ENCODE assay signal across 23 cellular contexts in genomic region chr1:30722175-30722537, GRCh38. TPM values are rescaled to one million over a fixed set of nuclear protein-coding genes. Genes with fewer than 3 reads are reported as not detected.
DNase-seq lines count a peak whose midpoint lies in the region; ATAC-seq and TF ChIP-seq lines count a peak whose summit lies in the region.
"Had no signal": no experiment of that assay in that cellular context is flagged by ENCODE, and none has a peak within 500 bp of the region (broad histone marks: within the 10 kb centered on the region; RNA-seq: fewer than 3 reads in every experiment).

No MANE protein-coding gene starts in this region.

- peak overlapping the region; percentile 24 for H3K27ac ChIP-seq in CD8-positive, alpha-beta memory T cell (ENCODE audit: low read depth, low read length)
- H3K27ac ChIP-seq in sigmoid colon: no peak overlapping the region
- H3K27ac ChIP-seq: C4-2B, psoas muscle, transverse colon had no signal

- peak overlapping the region in 3 of 8 donors; percentile 3 to 64 (median 9) for H3K27ac Mint-ChIP-seq in CD8-positive, alpha-beta memory T cell
- H3K27ac Mint-ChIP-seq: activated CD8-positive, alpha-beta T cell treated with anti-CD3 and anti-CD28 coated beads, Interleukin-2, amount 10 ng/mL, durations not matched to agents 7 days and 5 days; activated naive CD8-positive, alpha-beta T cell treated with anti-CD3 and anti-CD28 coated beads, Interleukin-2, amount 10 ng/mL, durations not matched to agents 7 days and 5 days; dendritic cell treated with granulocyte-macrophage colony-stimulating factor and Interleukin-4, amounts not matched to agents 40 ng/mL and 50 ng/mL, for 4 days; T-helper 1 cell treated with Interleukin-12 subunit alpha and Interleukin-12 subunit beta and Interleukin-4 antibody, amounts not matched to agents 30 μg/mL and 1 μg/mL, for 36 hours had no signal

- peaks cover 24% of the 10 kb centered on the region for H3K36me3 ChIP-seq in CD8-positive, alpha-beta memory T cell (ENCODE audit: insufficient read depth, low read length)
- H3K36me3 ChIP-seq in mucosa of descending colon (ENCODE audit: low read depth) (no peaks in the 10 kb centered on the region), MG63 (no peaks in the 10 kb centered on the region), sigmoid colon (peaks cover 0 to 4% (median 0%) of the 10 kb centered on the region in 4 donors)
- H3K36me3 ChIP-seq: transverse colon had no signal

- H3K9me3 Mint-ChIP-seq in CD8-positive, alpha-beta memory T cell: no peaks in the 10 kb centered on the region
- H3K9me3 Mint-ChIP-seq: activated naive CD8-positive, alpha-beta T cell treated with anti-CD3 and anti-CD28 coated beads, Interleukin-2, amount 10 ng/mL, durations not matched to agents 7 days and 5 days; dendritic cell treated with granulocyte-macrophage colony-stimulating factor and Interleukin-4, amounts not matched to agents 40 ng/mL and 50 ng/mL, for 4 days; T-helper 1 cell treated with Interleukin-12 subunit alpha and Interleukin-12 subunit beta and Interleukin-4 antibody, amounts not matched to agents 30 μg/mL and 1 μg/mL, for 36 hours had no signal

- 28 to 65% methylated on average over 5 of the region's 5 CpGs for WGBS in sigmoid colon, 2 donors

- POLR2A ChIA-PET in CD8-positive, alpha-beta memory T cell (lab: Charles Lee): no interaction called here

- H3K36me3 Mint-ChIP-seq in CD8-positive, alpha-beta memory T cell: peaks cover 0 to 44% (median 0%) of the 10 kb centered on the region in 3 donors
- H3K36me3 Mint-ChIP-seq: activated naive CD8-positive, alpha-beta T cell treated with anti-CD3 and anti-CD28 coated beads, Interleukin-2, amount 10 ng/mL, durations not matched to agents 7 days and 5 days had no signal

- no peak overlapping the region for H3K4me3 ChIP-seq in CD8-positive, alpha-beta memory T cell (ENCODE audit: low read length)
- H3K4me3 ChIP-seq in mucosa of descending colon (no peak overlapping the region), MG63 (no peak overlapping the region), sigmoid colon (no peak overlapping the region)
- H3K4me3 ChIP-seq: psoas muscle, transverse colon had no signal

- H3K4me1 ChIP-seq in CD8-positive, alpha-beta memory T cell (ENCODE audit: insufficient read depth, low read length): peaks cover 26% of the 10 kb centered on the region
- H3K4me1 ChIP-seq in mucosa of descending colon (ENCODE audit: low read depth): peaks cover 13% of the 10 kb centered on the region
- H3K4me1 ChIP-seq in sigmoid colon: peaks cover 0 to 14% (median 9%) of the 10 kb centered on the region in 4 donors

- no peak for TF ChIP-seq EP300 in sigmoid colon (IDR thresholded peaks at IDR 0.05)

- CTCF ChIA-PET in CD8-positive, alpha-beta memory T cell (lab: Charles Lee): interaction anchor here (3.9 to 19.6 kb wide), 2 partner anchors 38 to 61 kb away, joined by 37 to 525 read pairs; no protein-coding TSS in a partner anchor

- DNase-seq in DMS53 (lab: John Stamatoyannopoulos, UW) (peak; percentile 37), DMS53 treated with DMSO at 0.1 percent for 48 hours (lab: John Stamatoyannopoulos, UW; ENCODE audit: unreplicated experiment) (no peak), NCI-H69 (lab: John Stamatoyannopoulos, UW) (peak; percentile 65), mucosa of descending colon (peak in 2 of 3 donors; percentile 57 to 64), MG63 (no peak), sigmoid colon (no peak), NCI-H446 treated with DMSO at 0.1 percent for 48 hours (lab: John Stamatoyannopoulos, UW) (no peak)
- DNase-seq in CD8-positive, alpha-beta memory T cell: no peak
- DNase-seq: activated CD8-positive, alpha-beta T cell treated with anti-CD3 and anti-CD28 coated beads, Interleukin-2, amount 10 ng/mL, durations not matched to agents 7 days and 5 days; activated naive CD8-positive, alpha-beta T cell treated with anti-CD3 and anti-CD28 coated beads, Interleukin-2, amount 10 ng/mL, durations not matched to agents 7 days and 5 days; foreskin fibroblast; H7; KG1; NCI-H1048; SIG-M5; stimulated activated CD4-positive, alpha-beta T cell treated with anti-CD3 and anti-CD28 coated beads, Interleukin-12 subunit alpha, Interleukin-12 subunit beta, amount 100 ng/mL, for 4 hours; transverse colon had no signal

- no peaks in the 10 kb centered on the region for H3K27me3 Mint-ChIP-seq in CD8-positive, alpha-beta memory T cell
- H3K27me3 Mint-ChIP-seq: activated naive CD8-positive, alpha-beta T cell treated with anti-CD3 and anti-CD28 coated beads, Interleukin-2, amount 10 ng/mL, durations not matched to agents 7 days and 5 days had no signal

- no peaks in the 10 kb centered on the region for H3K9me3 ChIP-seq in CD8-positive, alpha-beta memory T cell (ENCODE audit: low read length)
- H3K9me3 ChIP-seq in mucosa of descending colon (no peaks in the 10 kb centered on the region), MG63 (no peaks in the 10 kb centered on the region), sigmoid colon (no peaks in the 10 kb centered on the region)
- H3K9me3 ChIP-seq: psoas muscle, transverse colon had no signal

- TF ChIP-seq CTCF in mucosa of descending colon (IDR thresholded peaks at IDR 0.05): no peak
- no peak for TF ChIP-seq CTCF in sigmoid colon (IDR thresholded peaks at IDR 0.05)

- ATAC-seq in mucosa of descending colon: no peak
- ATAC-seq: activated CD8-positive, alpha-beta T cell treated with anti-CD3 and anti-CD28 coated beads, Interleukin-2, amount 10 ng/mL, durations not matched to agents 7 days and 5 days; psoas muscle had no signal

- H3K4me3 Mint-ChIP-seq in CD8-positive, alpha-beta memory T cell: peak overlapping the region in 1 of 7 donors; percentile 37
- H3K4me3 Mint-ChIP-seq: activated CD8-positive, alpha-beta T cell treated with anti-CD3 and anti-CD28 coated beads, Interleukin-2, amount 10 ng/mL, durations not matched to agents 7 days and 5 days; activated naive CD8-positive, alpha-beta T cell treated with anti-CD3 and anti-CD28 coated beads, Interleukin-2, amount 10 ng/mL, durations not matched to agents 7 days and 5 days; dendritic cell treated with granulocyte-macrophage colony-stimulating factor and Interleukin-4, amounts not matched to agents 40 ng/mL and 50 ng/mL, for 4 days; neural crest cell; T-helper 1 cell treated with Interleukin-12 subunit alpha and Interleukin-12 subunit beta and Interleukin-4 antibody, amounts not matched to agents 30 μg/mL and 1 μg/mL, for 36 hours had no signal

- H3K27me3 ChIP-seq in CD8-positive, alpha-beta memory T cell (ENCODE audit: insufficient read depth, low read length, poor library complexity, severe bottlenecking): no peaks in the 10 kb centered on the region
- H3K27me3 ChIP-seq in MG63 (no peaks in the 10 kb centered on the region), sigmoid colon (no peaks in the 10 kb centered on the region)
- H3K27me3 ChIP-seq: transverse colon had no signal

- peaks cover 23 to 61% (median 35%) of the 10 kb centered on the region in 3 donors for H3K4me1 Mint-ChIP-seq in CD8-positive, alpha-beta memory T cell

- intact Hi-C loops in mucosa of descending colon (cut with DNase I, micrococcal nuclease) (loop anchor here in 1 of 2 donors (5.0 kb wide), 1 partner anchor 55 kb away; no protein-coding TSS in a partner anchor), sigmoid colon (cut with DNase I) (no loop called here)

- TF ChIP-seq POLR2A in sigmoid colon (IDR thresholded peaks at IDR 0.05): no peak

RNA-seq across cellular contexts. Expression of gene MATN1, which starts 1.2 kb away (rescaled TPM):
- under 1 TPM; 0.59 to 0.91 TPM for total RNA-seq in CD8-positive, alpha-beta memory T cell
- not detected for polyA plus RNA-seq in CD8-positive, alpha-beta memory T cell
- total RNA-seq in mucosa of descending colon (under 1 TPM in 1 of 3 donors, not detected in 2; 0.22 TPM), sigmoid colon (under 1 TPM in 2 of 4 donors, not detected in 2; 0.36 to 0.54 TPM)
- total RNA-seq in MG63 (2014; rRNA removed; shearing (Covaris generic); ENCODE audit: low replicate concordance): not detected in 2 replicates
- polyA plus RNA-seq in sigmoid colon: under 1 TPM in 1 of 3 donors, not detected in 2; 0.09 TPM
- total RNA-seq: A172; activated CD8-positive, alpha-beta T cell treated with anti-CD3 and anti-CD28 coated beads, Interleukin-2, amount 10 ng/mL, durations not matched to agents 7 days and 5 days; psoas muscle; transverse colon had no signal

RNA-seq across cellular contexts. Expression of gene LAPTM5, which starts 35.4 kb away (rescaled TPM):
- total RNA-seq in CD8-positive, alpha-beta memory T cell: 100 to 1,000 TPM; 204 to 206 TPM
- polyA plus RNA-seq in CD8-positive, alpha-beta memory T cell: 589 TPM
- 10 to 100 TPM; 24.1 to 71.1 (median 48.1) TPM for total RNA-seq in mucosa of descending colon
- 0.30 TPM in 1 of 2 replicates, not detected in the other for total RNA-seq in MG63 (2014; rRNA removed; shearing (Covaris generic); ENCODE audit: low replicate concordance)
- 10 to 100 TPM; 30.2 to 49.6 (median 42.8) TPM for total RNA-seq in sigmoid colon
- polyA plus RNA-seq in sigmoid colon: 100 to 1,000 TPM in 2 of 3 donors, 10 to 100 TPM in 1; 35.4 to 219 (median 132) TPM
- total RNA-seq: A172 had no signal

Comparison
In these comparisons a context has a peak if more than half of its experiments do, and no peak if none do; other contexts are left out.
1. DNase-seq: peak in DMS53 (single experiment), NCI-H69 (single experiment) and mucosa of descending colon (2 of 3); none in DMS53 treated with DMSO at 0.1 percent for 48 hours (single experiment), CD8-positive, alpha-beta memory T cell (0 of 5), MG63 (single experiment), sigmoid colon (single experiment) and NCI-H446 treated with DMSO at 0.1 percent for 48 hours (single experiment).
2. RNA of gene LAPTM5, which starts 35.4 kb away (total RNA-seq): 204 to 206 TPM in CD8-positive, alpha-beta memory T cell, 24.1 to 71.1 TPM in mucosa of descending colon and 30.2 to 49.6 TPM in sigmoid colon; 0.30 TPM in MG63; every median in the first group is over 10 times any median in the second.